Comparison of ENCODE assay signal across 1 cellular context in genomic region chr5:76790632-76791290, GRCh38.
TF ChIP-seq lines count a peak whose summit lies in the region.

No MANE protein-coding gene starts in this region.

TF ChIP-seq in GM23338, 12 proteins besides CTCF, POLR2A, EP300 and RAD21 (continued from another document):
- TF ChIP-seq CREB1 (CRISPR knock-in tag; IDR thresholded peaks at IDR 0.05; ENCODE audit: low read depth), result no peak
- no peak for TF ChIP-seq ZNF462 (CRISPR knock-in tag; IDR thresholded peaks at IDR 0.05)
- no peak for TF ChIP-seq EZH2 (IDR thresholded peaks at IDR 0.05; ENCODE audit: low read depth, unreplicated experiment)
- TF ChIP-seq STAT1 (IDR thresholded peaks at IDR 0.05; ENCODE audit: unreplicated experiment), result no peak
